9 cellular contexts compared by ENCODE assay signal in genomic region chr13:98481511-98481951, GRCh38.
A peak's percentile ranks its signal among the peaks of the same experiment; 100 is the strongest.
DNase-seq lines count a peak whose midpoint lies in the region; ATAC-seq and TF ChIP-seq lines count a peak whose summit lies in the region.
"Had no signal": no experiment of that assay in that cellular context is flagged by ENCODE, and none has a peak within 500 bp of the region (broad histone marks: within the 10 kb centered on the region; RNA-seq: fewer than 3 reads in every experiment).

No MANE protein-coding gene starts in this region.

- H3K27me3 ChIP-seq in mucosa of rectum (ENCODE audit: control insufficient read depth in 2 of 2, insufficient read depth in 2 of 2, low read length in 2 of 2) (no peaks in the 10 kb centered on the region), testis (no peaks in the 10 kb centered on the region)

- H3K27me3 Mint-ChIP-seq in stimulated activated naive CD8-positive, alpha-beta T cell treated with anti-CD3 and anti-CD28 coated beads, Interleukin-15, Interleukin-2, amounts not matched to agents 100 ng/mL and 50 ng/mL, for 24 hours = no peaks in the 10 kb centered on the region
- H3K27me3 Mint-ChIP-seq in stimulated activated naive CD8-positive, alpha-beta T cell treated with anti-CD3 and anti-CD28 coated beads, Interleukin-15, amount 100 ng/mL, for 72 hours = no peaks in the 10 kb centered on the region
- no peaks in the 10 kb centered on the region for H3K27me3 Mint-ChIP-seq in activated B cell treated with CpG ODN at 0.5 μM for 24 hours

- H3K9me3 ChIP-seq in mucosa of rectum (ENCODE audit: control insufficient read depth in 2 of 2, low read length in 2 of 2) (no peaks in the 10 kb centered on the region), mucosa of descending colon (no peaks in the 10 kb centered on the region), testis (no peaks in the 10 kb centered on the region)
- H3K9me3 ChIP-seq: prostate gland had no signal

- H3K4me1 ChIP-seq in mucosa of rectum (ENCODE audit: control insufficient read depth in 2 of 2, insufficient read depth in 2 of 2, low read length in 2 of 2) (peaks cover 50 to 55% of the 10 kb centered on the region in 2 donors), mucosa of descending colon (ENCODE audit: low read depth) (peaks cover 57% of the 10 kb centered on the region), testis (peaks cover 44% of the 10 kb centered on the region)

- H3K9me3 Mint-ChIP-seq in stimulated activated naive CD8-positive, alpha-beta T cell treated with anti-CD3 and anti-CD28 coated beads, Interleukin-15, Interleukin-2, amounts not matched to agents 100 ng/mL and 50 ng/mL, for 24 hours = no peaks in the 10 kb centered on the region
- H3K9me3 Mint-ChIP-seq in stimulated activated naive CD8-positive, alpha-beta T cell treated with anti-CD3 and anti-CD28 coated beads, Interleukin-15, amount 100 ng/mL, for 72 hours = no peaks in the 10 kb centered on the region
- no peaks in the 10 kb centered on the region for H3K9me3 Mint-ChIP-seq in activated B cell treated with CpG ODN at 0.5 μM for 24 hours

- no peak for DNase-seq in stimulated activated naive CD8-positive, alpha-beta T cell treated with anti-CD3 and anti-CD28 coated beads, Interleukin-15, amount 100 ng/mL, for 72 hours
- DNase-seq in activated B cell treated with CpG ODN at 0.5 μM for 24 hours (no peak), mucosa of descending colon (no peak), testis (no peak)

- peak overlapping the region; percentile 11 to 62 for H3K27ac ChIP-seq in mucosa of rectum (ENCODE audit: low read depth in 2 of 2, low read length in 2 of 2)
- no peak overlapping the region for H3K27ac ChIP-seq in testis

- 61 to 77% methylated on average over 4 of the region's 4 CpGs for WGBS in testis, 2 donors

- peak overlapping the region; percentile 86 for H3K27ac Mint-ChIP-seq in stimulated activated naive CD8-positive, alpha-beta T cell treated with anti-CD3 and anti-CD28 coated beads, Interleukin-15, Interleukin-2, amounts not matched to agents 100 ng/mL and 50 ng/mL, for 24 hours
- H3K27ac Mint-ChIP-seq in stimulated activated naive CD8-positive, alpha-beta T cell treated with anti-CD3 and anti-CD28 coated beads, Interleukin-15, amount 100 ng/mL, for 72 hours = no peak overlapping the region
- peak overlapping the region; percentile 57 for H3K27ac Mint-ChIP-seq in activated B cell treated with CpG ODN at 0.5 μM for 24 hours

- CTCF ChIA-PET in activated B cell treated with CpG ODN at 0.5 μM for 24 hours (lab: Charles Lee) = interaction anchor here (1.4 to 2.6 kb wide), 4 partner anchors 13 to 192 kb away, joined by 4 to 17 read pairs (median 4); no protein-coding TSS in a partner anchor

- no peak for ATAC-seq in stimulated activated naive CD8-positive, alpha-beta T cell treated with anti-CD3 and anti-CD28 coated beads, Interleukin-15, amount 100 ng/mL, for 72 hours
- ATAC-seq in activated B cell treated with CpG ODN at 0.5 μM for 24 hours (ENCODE audit: low read depth) (no peak), mucosa of descending colon (no peak), GM18511 (IDR thresholded peaks at IDR 0.05; ENCODE audit: unreplicated experiment) (no peak), HG03175 (IDR thresholded peaks at IDR 0.05; ENCODE audit: unreplicated experiment) (no peak)

- TF ChIP-seq CTCF in activated B cell treated with CpG ODN at 0.5 μM for 24 hours (IDR thresholded peaks at IDR 0.05) (no peak), mucosa of descending colon (IDR thresholded peaks at IDR 0.05) (no peak), testis (IDR thresholded peaks at IDR 0.05) (no peak)

- H3K36me3 ChIP-seq in mucosa of rectum (ENCODE audit: control insufficient read depth in 2 of 2, insufficient read depth in 2 of 2, low read length in 2 of 2) (peaks cover 0 to 7% of the 10 kb centered on the region in 2 donors), mucosa of descending colon (ENCODE audit: low read depth) (peaks cover 4% of the 10 kb centered on the region), testis (ENCODE audit: low read depth, missing control alignments) (no peaks in the 10 kb centered on the region)
- H3K36me3 ChIP-seq: prostate gland had no signal

- POLR2A ChIA-PET in activated B cell treated with CpG ODN at 0.5 μM for 24 hours (lab: Charles Lee) = interaction anchor here (0.6 kb wide), 1 partner anchor 84 kb away, joined by 4 read pairs; no protein-coding TSS in a partner anchor

- no peak overlapping the region for H3K4me3 ChIP-seq in mucosa of rectum (ENCODE audit: low read length in 2 of 2)
- H3K4me3 ChIP-seq in mucosa of descending colon = no peak overlapping the region
- H3K4me3 ChIP-seq in testis = no peak overlapping the region
- H3K4me3 ChIP-seq: prostate gland had no signal

- peaks cover 93% of the 10 kb centered on the region for H3K4me1 Mint-ChIP-seq in stimulated activated naive CD8-positive, alpha-beta T cell treated with anti-CD3 and anti-CD28 coated beads, Interleukin-15, Interleukin-2, amounts not matched to agents 100 ng/mL and 50 ng/mL, for 24 hours (ENCODE audit: low read depth)
- H3K4me1 Mint-ChIP-seq in stimulated activated naive CD8-positive, alpha-beta T cell treated with anti-CD3 and anti-CD28 coated beads, Interleukin-15, amount 100 ng/mL, for 72 hours = peaks cover 93% of the 10 kb centered on the region
- H3K4me1 Mint-ChIP-seq in activated B cell treated with CpG ODN at 0.5 μM for 24 hours = peaks cover 90% of the 10 kb centered on the region

- peaks cover 28% of the 10 kb centered on the region for H3K36me3 Mint-ChIP-seq in stimulated activated naive CD8-positive, alpha-beta T cell treated with anti-CD3 and anti-CD28 coated beads, Interleukin-15, Interleukin-2, amounts not matched to agents 100 ng/mL and 50 ng/mL, for 24 hours (ENCODE audit: low read depth)
- H3K36me3 Mint-ChIP-seq in activated B cell treated with CpG ODN at 0.5 μM for 24 hours (ENCODE audit: low read depth) = peaks cover 32% of the 10 kb centered on the region

- no peak for TF ChIP-seq POLR2A in testis (IDR thresholded peaks at IDR 0.05)

- H3K9ac ChIP-seq in mucosa of rectum (ENCODE audit: low read depth in 1 of 2, low read length in 2 of 2) = no peak overlapping the region

- intact Hi-C loops in activated B cell treated with CpG ODN at 0.5 μM for 24 hours (cut with micrococcal nuclease) (no loop called here), mucosa of descending colon (cut with DNase I, micrococcal nuclease) (no loop called here), testis (cut with DNase I; ENCODE audit: low total_unique reads) (no loop called here)

- no peak overlapping the region for H3K4me3 Mint-ChIP-seq in stimulated activated naive CD8-positive, alpha-beta T cell treated with anti-CD3 and anti-CD28 coated beads, Interleukin-15, Interleukin-2, amounts not matched to agents 100 ng/mL and 50 ng/mL, for 24 hours
- H3K4me3 Mint-ChIP-seq in stimulated activated naive CD8-positive, alpha-beta T cell treated with anti-CD3 and anti-CD28 coated beads, Interleukin-15, amount 100 ng/mL, for 72 hours = no peak overlapping the region
- H3K4me3 Mint-ChIP-seq in activated B cell treated with CpG ODN at 0.5 μM for 24 hours = no peak overlapping the region

Comparison
In these comparisons a context has a peak if more than half of its experiments do, and no peak if none do; other contexts are left out.
1. H3K27ac Mint-ChIP-seq: peak in stimulated activated naive CD8-positive, alpha-beta T cell treated with anti-CD3 and anti-CD28 coated beads, Interleukin-15, Interleukin-2, amounts not matched to agents 100 ng/mL and 50 ng/mL, for 24 hours (single experiment) and activated B cell treated with CpG ODN at 0.5 μM for 24 hours (single experiment); none in stimulated activated naive CD8-positive, alpha-beta T cell treated with anti-CD3 and anti-CD28 coated beads, Interleukin-15, amount 100 ng/mL, for 72 hours (0 of 2).
2. H3K27ac ChIP-seq: peak in mucosa of rectum (2 of 2); none in testis (0 of 2).